In genomic region chr1:180501865-180502360, GRCh38 we compare ENCODE assay signal across 8 cellular contexts. TPM values are rescaled to one million over a fixed set of nuclear protein-coding genes. Genes with fewer than 3 reads are reported as not detected.
DNase-seq lines count a peak whose midpoint lies in the region; ATAC-seq and TF ChIP-seq lines count a peak whose summit lies in the region.

No MANE protein-coding gene starts in this region.

- H3K27me3 ChIP-seq in RWPE2 (ENCODE audit: insufficient read depth, poor library complexity, severe bottlenecking): no peaks in the 10 kb centered on the region
- H3K27me3 ChIP-seq in prostate gland (replicated peaks; ENCODE audit: insufficient read depth): no peaks in the 10 kb centered on the region

- in situ Hi-C loops in G401 (cut with HindIII; ENCODE audit: low sequenced_read_pairs): no loop called here

- DNase-seq in G401 (ENCODE audit: low spot score): peak; percentile 78
- peak; percentile 72 for DNase-seq in RWPE2 (ENCODE audit: low spot score)
- peak; percentile 63 for DNase-seq in prostate gland (ENCODE audit: low spot score)
- DNase-seq in GM03348 (ENCODE audit: low spot score): no peak
- no peak for DNase-seq in activated CD8-positive, alpha-beta memory T cell treated with anti-CD3 and anti-CD28 coated beads for 24 hours

- no peak for TF ChIP-seq POLR2A in prostate gland (IDR thresholded peaks at IDR 0.05)

- intact Hi-C loops in prostate gland (cut with DNase I): no loop called here

- H3K4me1 ChIP-seq in RWPE2 (ENCODE audit: insufficient read depth, poor library complexity, severe bottlenecking) (peaks cover 10% of the 10 kb centered on the region), prostate gland (replicated peaks) (no peaks in the 10 kb centered on the region)

- H3K9me3 ChIP-seq in RWPE2 (ENCODE audit: severe bottlenecking): no peaks in the 10 kb centered on the region
- no peaks in the 10 kb centered on the region for H3K9me3 ChIP-seq in prostate gland

- H3K36me3 ChIP-seq in RWPE2 (ENCODE audit: low read depth) (peaks cover 37% of the 10 kb centered on the region), prostate gland (no peaks in the 10 kb centered on the region)

- under 1% methylated on average over 17 of the region's 18 CpGs for WGBS in prostate gland

- ATAC-seq in GM19467 (IDR thresholded peaks at IDR 0.05; ENCODE audit: unreplicated experiment): peak; percentile 26
- peak; percentile 23 for ATAC-seq in HG03571 (IDR thresholded peaks at IDR 0.05; ENCODE audit: unreplicated experiment)
- peak; percentile 46 for ATAC-seq in RWPE2 (ENCODE audit: low read depth)
- peak; percentile 48 for ATAC-seq in esophagus mucosa

- TF ChIP-seq CTCF in RWPE2 (IDR thresholded peaks at IDR 0.05; ENCODE audit: poor library complexity, severe bottlenecking): no peak
- peak in 1 of 4 experiments; percentile 27 for TF ChIP-seq CTCF in prostate gland (IDR thresholded peaks at IDR 0.05)

- peak overlapping the region; percentile 77 for H3K4me3 ChIP-seq in RWPE2 (ENCODE audit: severe bottlenecking)
- peak overlapping the region; percentile 67 to 89 for H3K4me3 ChIP-seq in prostate gland

- peak overlapping the region; percentile 87 for H3K27ac ChIP-seq in RWPE2 (ENCODE audit: poor library complexity, severe bottlenecking)
- H3K27ac ChIP-seq in prostate gland: peak overlapping the region; percentile 90 to 93

RNA-seq across cellular contexts. Expression of gene ACBD6, which starts 0.5 kb away (rescaled TPM):
- total RNA-seq in G401 (2014; rRNA removed; shearing (Covaris generic)): 89.5 and 98.8 TPM in 2 replicates
- total RNA-seq in esophagus mucosa (24.2 TPM), prostate gland (10 to 100 TPM; 41.9 to 50.0 TPM)

RNA-seq across cellular contexts. Expression of gene OVAAL, which starts 56.9 kb away (rescaled TPM):
- total RNA-seq in G401 (2014; rRNA removed; shearing (Covaris generic)): not detected in 2 replicates
- not detected for total RNA-seq in esophagus mucosa
- total RNA-seq in prostate gland: under 1 TPM in 1 of 2 donors, not detected in 1; 0.62 TPM

Comparison
In these comparisons a context has a peak if more than half of its experiments do, and no peak if none do; other contexts are left out.
1. DNase-seq: peak in G401 (single experiment), RWPE2 (single experiment) and prostate gland (single experiment); none in GM03348 (single experiment) and activated CD8-positive, alpha-beta memory T cell treated with anti-CD3 and anti-CD28 coated beads for 24 hours (single experiment).
2. Peak in every context shown above with its lines, with median percentiles within 50 percentile points of each other: ATAC-seq.